ENCODE assay signal across 12 cellular contexts in the genomic region with DNA sequence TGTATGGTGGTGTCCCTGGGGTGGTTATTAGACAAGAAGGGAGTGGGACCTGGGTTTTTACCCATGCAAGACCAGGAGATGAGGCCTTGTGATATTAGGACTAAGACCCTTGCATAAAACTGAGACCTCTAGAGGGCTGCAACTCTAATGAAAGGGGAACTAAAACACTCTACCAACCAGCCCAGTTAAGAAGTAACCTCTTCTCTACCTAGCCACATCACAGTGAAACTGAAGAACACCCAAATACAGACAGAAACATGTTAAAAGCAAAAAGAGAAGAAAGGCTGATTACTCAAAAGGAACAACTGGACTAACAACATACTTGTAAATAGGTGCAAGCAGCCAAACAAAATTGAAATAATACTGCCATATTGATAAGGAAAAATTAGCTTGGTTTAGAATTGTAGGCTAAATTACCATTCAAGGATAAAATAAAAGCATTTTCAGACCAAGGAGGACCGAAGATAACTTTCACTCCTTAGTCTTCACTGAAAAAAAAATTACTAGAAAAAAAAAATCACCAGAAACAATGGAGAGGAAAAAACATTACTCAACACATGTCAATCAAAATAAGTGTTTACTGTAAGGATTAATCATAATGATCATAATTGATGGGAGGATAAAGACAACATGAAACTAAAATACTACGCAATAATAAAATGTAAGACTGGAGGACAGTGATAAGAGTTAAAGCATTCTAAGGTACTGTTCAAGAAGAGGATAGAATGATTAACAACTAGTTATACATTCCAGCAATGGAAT.
A peak's percentile ranks its signal among the peaks of the same experiment; 100 is the strongest.
DNase-seq lines count a peak whose midpoint lies in the region; ATAC-seq lines count a peak whose summit lies in the region.
"Had no signal": no experiment of that assay in that cellular context is flagged by ENCODE, and none has a peak within 500 bp of the region (broad histone marks: within the 10 kb centered on the region; RNA-seq: fewer than 3 reads in every experiment).

No MANE protein-coding gene starts in this region.

- peak overlapping the region; percentile 13 for H3K27ac Mint-ChIP-seq in dendritic cell treated with granulocyte-macrophage colony-stimulating factor and Interleukin-4, amounts not matched to agents 40 ng/mL and 50 ng/mL, for 4 days

- peaks cover 17% of the 10 kb centered on the region for H3K4me1 Mint-ChIP-seq in dendritic cell treated with granulocyte-macrophage colony-stimulating factor and Interleukin-4, amounts not matched to agents 40 ng/mL and 50 ng/mL, for 4 days (ENCODE audit: low read depth)

- no peaks in the 10 kb centered on the region for H3K27me3 Mint-ChIP-seq in dendritic cell treated with granulocyte-macrophage colony-stimulating factor and Interleukin-4, amounts not matched to agents 40 ng/mL and 50 ng/mL, for 4 days
- H3K27me3 Mint-ChIP-seq: central memory CD8-positive, alpha-beta T cell had no signal

- peaks cover 81% of the 10 kb centered on the region for H3K36me3 Mint-ChIP-seq in dendritic cell treated with granulocyte-macrophage colony-stimulating factor and Interleukin-4, amounts not matched to agents 40 ng/mL and 50 ng/mL, for 4 days (ENCODE audit: low read depth)

- no peak for DNase-seq in iPS-NIHi7 (ENCODE audit: extremely low spot score)
- DNase-seq in NCI-H510A treated with DMSO at 0.1 percent for 48 hours (lab: John Stamatoyannopoulos, UW) = no peak
- no peak for DNase-seq in pons (ENCODE audit: low spot score)
- no peak for DNase-seq in cerebellar cortex (ENCODE audit: low spot score)
- DNase-seq: DMS 273 treated with DMSO at 0.1 percent for 48 hours; midbrain; NK-92 treated with Interleukin-12 subunit alpha and Interleukin-12 subunit beta, amount 100 ng/mL, for 24 hours had no signal

- ATAC-seq in GM18519 (IDR thresholded peaks at IDR 0.05; ENCODE audit: low FRiP score, unreplicated experiment) = peak; percentile 94
- peak; percentile 77 for ATAC-seq in GM21367 (IDR thresholded peaks at IDR 0.05; ENCODE audit: unreplicated experiment)
- ATAC-seq in HG03060 (IDR thresholded peaks at IDR 0.05; ENCODE audit: low read depth, unreplicated experiment) = peak; percentile 74

- no peaks in the 10 kb centered on the region for H3K9me3 Mint-ChIP-seq in dendritic cell treated with granulocyte-macrophage colony-stimulating factor and Interleukin-4, amounts not matched to agents 40 ng/mL and 50 ng/mL, for 4 days
- H3K9me3 Mint-ChIP-seq: central memory CD8-positive, alpha-beta T cell had no signal

- intact Hi-C loops in dendritic cell treated with granulocyte-macrophage colony-stimulating factor and Interleukin-4, amounts not matched to agents 40 ng/mL and 50 ng/mL, for 4 days (cut with micrococcal nuclease) = no loop called here

- H3K4me3 Mint-ChIP-seq in dendritic cell treated with granulocyte-macrophage colony-stimulating factor and Interleukin-4, amounts not matched to agents 40 ng/mL and 50 ng/mL, for 4 days = no peak overlapping the region
- H3K4me3 Mint-ChIP-seq: central memory CD8-positive, alpha-beta T cell had no signal
